ENCODE assay signal across 25 cellular contexts in genomic region chr10:131876543-131876942, GRCh38. TPM values are rescaled to one million over a fixed set of nuclear protein-coding genes. Genes with fewer than 3 reads are reported as not detected.
DNase-seq lines count a peak whose midpoint lies in the region; ATAC-seq, FAIRE-seq and TF ChIP-seq lines count a peak whose summit lies in the region.
"Had no signal": no experiment of that assay in that cellular context is flagged by ENCODE, and none has a peak within 500 bp of the region (broad histone marks: within the 10 kb centered on the region; RNA-seq: fewer than 3 reads in every experiment).

No MANE protein-coding gene starts in this region.

- H3K27ac Mint-ChIP-seq in CD14-positive monocyte, result no peak overlapping the region
- H3K27ac Mint-ChIP-seq in T-helper 2 cell treated with Interferon-gamma antibody and Interleukin-4, amounts not matched to agents 5 μg/mL and 100 μg/mL, for 36 hours, result no peak overlapping the region
- H3K27ac Mint-ChIP-seq: CD4-positive, alpha-beta T cell; IgD-negative memory B cell had no signal

- ATAC-seq in esophagus mucosa, result no peak

- H3K9me3 ChIP-seq in kidney (ENCODE audit: control insufficient read depth in 1 of 2, low read length in 2 of 2) (no peaks in the 10 kb centered on the region), sigmoid colon (no peaks in the 10 kb centered on the region)
- H3K9me3 ChIP-seq: SJSA1 had no signal

- peaks cover 3 to 10% (median 9%) of the 10 kb centered on the region in 3 donors for H3K27me3 Mint-ChIP-seq in CD14-positive monocyte (ENCODE audit: low read depth in 3 of 3)
- peaks cover 6% of the 10 kb centered on the region for H3K27me3 Mint-ChIP-seq in T-helper 2 cell treated with Interferon-gamma antibody and Interleukin-4, amounts not matched to agents 5 μg/mL and 100 μg/mL, for 36 hours (ENCODE audit: low read depth)

- H3K9ac ChIP-seq in kidney (ENCODE audit: low read length in 2 of 2), result no peak overlapping the region
- H3K9ac ChIP-seq: BLaER1 had no signal

- H3K27me3 ChIP-seq in H7 (ENCODE audit: control insufficient read depth, insufficient read depth, low read length) (no peaks in the 10 kb centered on the region), sigmoid colon (peaks cover 0 to 23% (median 20%) of the 10 kb centered on the region in 3 donors)
- H3K27me3 ChIP-seq: BLaER1 had no signal

- no peak for TF ChIP-seq EP300 in sigmoid colon (IDR thresholded peaks at IDR 0.05)

- H3K36me3 Mint-ChIP-seq in CD14-positive monocyte, result no peaks in the 10 kb centered on the region
- no peaks in the 10 kb centered on the region for H3K36me3 Mint-ChIP-seq in T-helper 2 cell treated with Interferon-gamma antibody and Interleukin-4, amounts not matched to agents 5 μg/mL and 100 μg/mL, for 36 hours (ENCODE audit: low read depth)
- H3K36me3 Mint-ChIP-seq: IgD-negative memory B cell had no signal

- H3K4me1 Mint-ChIP-seq in CD14-positive monocyte, result peaks cover 3% of the 10 kb centered on the region
- H3K4me1 Mint-ChIP-seq in T-helper 2 cell treated with Interferon-gamma antibody and Interleukin-4, amounts not matched to agents 5 μg/mL and 100 μg/mL, for 36 hours (ENCODE audit: low read depth), result no peaks in the 10 kb centered on the region

- no peaks in the 10 kb centered on the region for H3K36me3 ChIP-seq in H7 (replicated peaks; ENCODE audit: control insufficient read depth, insufficient read depth, low read length)
- H3K36me3 ChIP-seq in kidney (ENCODE audit: control insufficient read depth in 1 of 2, insufficient read depth in 2 of 2, low read length in 2 of 2), result no peaks in the 10 kb centered on the region
- no peaks in the 10 kb centered on the region for H3K36me3 ChIP-seq in sigmoid colon
- H3K36me3 ChIP-seq: BLaER1, SJSA1 had no signal

- intact Hi-C loops in CD14-positive monocyte (cut with micrococcal nuclease), result no loop called here
- intact Hi-C loops in kidney (cut with DNase I), result no loop called here
- intact Hi-C loops in sigmoid colon (cut with DNase I), result loop anchor here (5.0 to 10.0 kb wide), 2 partner anchors 422 to 1689 kb away; no protein-coding TSS in a partner anchor

- no peak for FAIRE-seq in kidney (lab: Jason Lieb, UNC)
- FAIRE-seq: A204.1, GM12892, GM19239 had no signal

- peaks cover 0 to 7% (median 2%) of the 10 kb centered on the region in 7 donors for H3K9me3 Mint-ChIP-seq in CD14-positive monocyte
- no peaks in the 10 kb centered on the region for H3K9me3 Mint-ChIP-seq in T-helper 2 cell treated with Interferon-gamma antibody and Interleukin-4, amounts not matched to agents 5 μg/mL and 100 μg/mL, for 36 hours
- H3K9me3 Mint-ChIP-seq: CD4-positive, alpha-beta T cell had no signal

- H3K27ac ChIP-seq in kidney (ENCODE audit: low read depth in 2 of 2, low read length in 2 of 2) (no peak overlapping the region), sigmoid colon (no peak overlapping the region)
- H3K27ac ChIP-seq: HL-60, SJSA1 had no signal

- TF ChIP-seq CTCF in CD14-positive monocyte (IDR thresholded peaks at IDR 0.05) (no peak), kidney (IDR thresholded peaks at IDR 0.05; ENCODE audit: borderline replicate concordance, extremely low read depth, insufficient read depth) (no peak), sigmoid colon (IDR thresholded peaks at IDR 0.05) (no peak)

- DNase-seq in CD14-positive monocyte (ENCODE audit: low spot score), result peak; percentile 36
- DNase-seq in H7, result peak; percentile 42
- peak; percentile 43 for DNase-seq in kidney
- peak; percentile 47 for DNase-seq in sigmoid colon
- no peak for DNase-seq in T-helper 2 cell treated with Interferon-gamma antibody and Interleukin-4, amounts not matched to agents 5 μg/mL and 100 μg/mL, for 36 hours (ENCODE audit: low spot score)
- DNase-seq in NCI-H774 (lab: John Stamatoyannopoulos, UW), result no peak
- DNase-seq: CD4-positive, alpha-beta T cell; DMS79 treated with DMSO at 0.1 percent for 48 hours; GF-D8; NCI-H1092; NCI-H1417 treated with DMSO at 0.1 percent for 48 hours; NCI-H187; NCI-H2081 treated with DMSO at 0.1 percent for 48 hours; NCI-H524; NCI-H82; Right ventricle myocardium superior; RPMI8226 had no signal

- no peak overlapping the region for H3K4me3 Mint-ChIP-seq in CD14-positive monocyte
- H3K4me3 Mint-ChIP-seq in T-helper 2 cell treated with Interferon-gamma antibody and Interleukin-4, amounts not matched to agents 5 μg/mL and 100 μg/mL, for 36 hours, result no peak overlapping the region
- H3K4me3 Mint-ChIP-seq: CD4-positive, alpha-beta T cell; IgD-negative memory B cell had no signal

- 34 to 50% methylated on average over 8 of the region's 8 CpGs for WGBS in sigmoid colon, 2 donors

- no peak for TF ChIP-seq POLR2A in sigmoid colon (IDR thresholded peaks at IDR 0.05)

- H3K4me3 ChIP-seq in H7 (ENCODE audit: insufficient read depth, low read depth, low read length) (no peak overlapping the region), kidney (ENCODE audit: low read length in 2 of 2) (no peak overlapping the region), sigmoid colon (no peak overlapping the region)
- H3K4me3 ChIP-seq: BLaER1, SJSA1 had no signal

- H3K4me1 ChIP-seq in kidney (ENCODE audit: control insufficient read depth in 1 of 2, insufficient read depth in 1 of 2, low read depth in 1 of 2, low read length in 2 of 2), result no peaks in the 10 kb centered on the region
- H3K4me1 ChIP-seq in sigmoid colon, result peaks cover 0 to 9% (median 7%) of the 10 kb centered on the region in 4 donors
- H3K4me1 ChIP-seq: SJSA1 had no signal

RNA-seq across cellular contexts. Expression of gene PPP2R2D, which starts 24.3 kb away (rescaled TPM):
- polyA plus RNA-seq in CD14-positive monocyte, result 10 to 100 TPM; 12.8 to 12.9 TPM
- total RNA-seq in H7 (2014; rRNA removed; shearing (Covaris generic)), result 44.8 and 47.4 TPM in 2 replicates
- 28.3 TPM for total RNA-seq in kidney
- polyA plus RNA-seq in kidney (ENCODE audit: insufficient read depth, low read depth, low replicate concordance), result 34.8 TPM
- total RNA-seq in sigmoid colon, result 10 to 100 TPM; 22.7 to 44.0 (median 34.6) TPM
- 10 to 100 TPM; 18.4 to 23.8 (median 22.8) TPM for polyA plus RNA-seq in sigmoid colon
- 14.1 TPM for total RNA-seq in esophagus mucosa

Comparison
In these comparisons a context has a peak if more than half of its experiments do, and no peak if none do; other contexts are left out.
1. DNase-seq: peak in CD14-positive monocyte (single experiment), H7 (single experiment), kidney (single experiment) and sigmoid colon (single experiment); none in T-helper 2 cell treated with Interferon-gamma antibody and Interleukin-4, amounts not matched to agents 5 μg/mL and 100 μg/mL, for 36 hours (single experiment) and NCI-H774 (single experiment).